ENCODE assay signal across 8 cellular contexts in genomic region chr22:40036591-40037225, GRCh38. TPM values are rescaled to one million over a fixed set of nuclear protein-coding genes. Genes with fewer than 3 reads are reported as not detected.
DNase-seq lines count a peak whose midpoint lies in the region; ATAC-seq, FAIRE-seq and TF ChIP-seq lines count a peak whose summit lies in the region.

No MANE protein-coding gene starts in this region.

- 48% methylated on average over 13 of the region's 13 CpGs; no CpG with 5 or more reads in 1 of the 2 experiments for WGBS in H1 (ENCODE audit: extremely low coverage in 1 of 2, insufficient coverage in 1 of 2, insufficient read length in 1 of 2, insufficient replicate concordance in 2 of 2, low coverage in 1 of 2, low lambda C conversion rate in 2 of 2, missing lambda C conversion rate in 1 of 2), 2 experiments

- H3K4ac ChIP-seq in H1 (replicated peaks; ENCODE audit: insufficient read length, low read depth, low read length) = no peak overlapping the region

- no peak overlapping the region for H3K18ac ChIP-seq in H1 (ENCODE audit: extremely low read depth, low read length)

- H3K27ac ChIP-seq in H1 (ENCODE audit: low read depth, low read length) = no peak overlapping the region

- no peaks in the 10 kb centered on the region for H3K9me3 ChIP-seq in H1 (ENCODE audit: insufficient read depth in 2 of 2, low read depth in 1 of 2, low read length in 1 of 2)

- H3K4me3 Mint-ChIP-seq in stimulated activated naive CD8-positive, alpha-beta T cell treated with anti-CD3 and anti-CD28 coated beads, Interleukin-15, amount 100 ng/mL, for 72 hours = no peak overlapping the region

- no peaks in the 10 kb centered on the region for H3K79me2 ChIP-seq in H1 (ENCODE audit: control insufficient read depth in 1 of 2, insufficient read depth in 2 of 2, low read length in 2 of 2)

- TF ChIP-seq EP300 in H1 (IDR thresholded peaks at IDR 0.05; ENCODE audit: borderline replicate concordance in 1 of 2, low read depth in 2 of 2, low read length in 2 of 2) = no peak

- no peak overlapping the region for H2BK120ac ChIP-seq in H1 (replicated peaks; ENCODE audit: low read depth, low read length)

- peak; percentile 98 for TF ChIP-seq RAD21 in H1 (IDR thresholded peaks at IDR 0.05 in 1 of 2, conservative IDR thresholded peaks at IDR 0.05 in 1 of 2; ENCODE audit: low read depth in 2 of 2, low read length in 2 of 2)

- no peaks in the 10 kb centered on the region for H3K9me3 Mint-ChIP-seq in stimulated activated naive CD8-positive, alpha-beta T cell treated with anti-CD3 and anti-CD28 coated beads, Interleukin-15, amount 100 ng/mL, for 72 hours

- H3K56ac ChIP-seq in H1 (replicated peaks; ENCODE audit: insufficient read length, low read depth, low read length) = no peak overlapping the region

- H2BK15ac ChIP-seq in H1 (ENCODE audit: low read length) = no peak overlapping the region

- H2BK12ac ChIP-seq in H1 (ENCODE audit: low read depth, low read length) = no peak overlapping the region

- H2BK5ac ChIP-seq in H1 (ENCODE audit: low read depth, low read length) = no peak overlapping the region

- peak; percentile 79 for ATAC-seq in stimulated activated naive CD8-positive, alpha-beta T cell treated with anti-CD3 and anti-CD28 coated beads, Interleukin-15, amount 100 ng/mL, for 72 hours
- no peak for ATAC-seq in HG02610 (IDR thresholded peaks at IDR 0.05; ENCODE audit: unreplicated experiment)

- H2AFZ ChIP-seq in H1 (ENCODE audit: low read length) = no peak overlapping the region

- H3K4me2 ChIP-seq in H1 (ENCODE audit: insufficient read depth in 1 of 2, low read depth in 2 of 2, low read length in 2 of 2) = no peak overlapping the region

- no peaks in the 10 kb centered on the region for H3K36me3 ChIP-seq in H1 (ENCODE audit: control insufficient read depth in 2 of 4, insufficient read depth in 4 of 4, low read length in 3 of 4)

- no peak overlapping the region for H2AK5ac ChIP-seq in H1 (ENCODE audit: low read depth, low read length)

- TF ChIP-seq CTCF in H1 (IDR thresholded peaks at IDR 0.05; ENCODE audit: control extremely low read depth in 1 of 3, insufficient read depth in 1 of 3, low read depth in 1 of 3, low read length in 3 of 3) = peak; percentile 92 to 98 (median 98)

- H3K4me3 ChIP-seq in H1 (ENCODE audit: extremely low read depth in 1 of 4, insufficient read depth in 2 of 4, low read depth in 3 of 4, low read length in 4 of 4) = no peak overlapping the region

- H3K4me1 ChIP-seq in H1 (replicated peaks in 1 of 4; ENCODE audit: control insufficient read depth in 3 of 4, insufficient read depth in 4 of 4, low read length in 3 of 4) = no peaks in the 10 kb centered on the region

- DNase-seq in AG20443 (ENCODE audit: low spot score) = peak; percentile 84
- peak; percentile 77 for DNase-seq in H54 (ENCODE audit: insufficient read length, low spot score)
- DNase-seq in NCI-H69 (lab: John Stamatoyannopoulos, UW) = peak; percentile 76
- peak; percentile 62 to 66 for DNase-seq in activated CD4-positive, alpha-beta T cell treated with anti-CD3 and anti-CD28 coated beads, Interleukin-2, amount 50 U/mL, for 48 hours
- DNase-seq in H1 (ENCODE audit: low read depth in 1 of 2, low spot score in 2 of 2) = peak; percentile 58 to 77
- peak; percentile 88 for DNase-seq in mesenteric fat pad (ENCODE audit: low spot score)
- DNase-seq in stimulated activated naive CD8-positive, alpha-beta T cell treated with anti-CD3 and anti-CD28 coated beads, Interleukin-15, amount 100 ng/mL, for 72 hours = peak; percentile 55 to 64

- no peak overlapping the region for H2BK20ac ChIP-seq in H1 (ENCODE audit: low read length)

- CTCF ChIA-PET in H1 (lab: Charles Lee; ENCODE audit: partially characterized antibody) = interaction anchor here (0.6 to 10.1 kb wide), 36 partner anchors 11 to 519 kb away, joined by 3 to 120 read pairs (median 4); no protein-coding TSS in a partner anchor

- TF ChIP-seq POLR2A in H54 (IDR thresholded peaks at IDR 0.05; ENCODE audit: low read depth, low read length) = no peak
- TF ChIP-seq POLR2A in H1 (IDR thresholded peaks at IDR 0.05; ENCODE audit: control extremely low read depth in 1 of 2, low read depth in 2 of 2, low read length in 2 of 2) = no peak

- no peak overlapping the region for H3K9ac ChIP-seq in H1 (replicated peaks in 1 of 4; ENCODE audit: extremely low read depth in 1 of 4, low read depth in 3 of 4, low read length in 3 of 4)

- H3K79me1 ChIP-seq in H1 (ENCODE audit: low read depth, low read length) = no peaks in the 10 kb centered on the region

- peaks cover 8% of the 10 kb centered on the region for H3K4me1 Mint-ChIP-seq in stimulated activated naive CD8-positive, alpha-beta T cell treated with anti-CD3 and anti-CD28 coated beads, Interleukin-15, amount 100 ng/mL, for 72 hours

- POLR2A ChIA-PET in H1 (lab: Charles Lee; ENCODE audit: partially characterized antibody) = interaction anchor here (1.5 kb wide), 1 partner anchor 507 kb away, joined by 4 read pairs; no protein-coding TSS in a partner anchor

- H4K20me1 ChIP-seq in H1 (replicated peaks in 1 of 2; ENCODE audit: control insufficient read depth in 1 of 2, insufficient read depth in 2 of 2, low read length in 2 of 2) = no peaks in the 10 kb centered on the region

- no peak overlapping the region for H3K23ac ChIP-seq in H1 (ENCODE audit: insufficient read length)

- FAIRE-seq in H54 (lab: Jason Lieb, UNC) = peak; percentile 60
- FAIRE-seq in H1 (lab: Jason Lieb, UNC) = peak; percentile 97

- no peak overlapping the region for H3K14ac ChIP-seq in H1 (ENCODE audit: insufficient read length)

- H4K91ac ChIP-seq in H1 (replicated peaks; ENCODE audit: insufficient read length, low read length) = no peak overlapping the region

- no peak overlapping the region for H4K5ac ChIP-seq in H1 (ENCODE audit: insufficient read length, low read depth, low read length)

- H3K27me3 ChIP-seq in H1 (replicated peaks in 1 of 4; ENCODE audit: control insufficient read depth in 3 of 4, extremely low read depth in 1 of 4, insufficient read depth in 3 of 4, low read length in 3 of 4) = peaks cover 0 to 6% (median 2%) of the 10 kb centered on the region in 4 experiments; a peak in 2 of 7 replicates

- no peak overlapping the region for H3K27ac Mint-ChIP-seq in stimulated activated naive CD8-positive, alpha-beta T cell treated with anti-CD3 and anti-CD28 coated beads, Interleukin-15, amount 100 ng/mL, for 72 hours

- no peaks in the 10 kb centered on the region for H3K23me2 ChIP-seq in H1 (ENCODE audit: low read depth, low read length)

- H4K8ac ChIP-seq in H1 (ENCODE audit: extremely low read depth, insufficient read depth, low read length) = no peak overlapping the region

- H3K27me3 Mint-ChIP-seq in stimulated activated naive CD8-positive, alpha-beta T cell treated with anti-CD3 and anti-CD28 coated beads, Interleukin-15, amount 100 ng/mL, for 72 hours = peaks cover 8% of the 10 kb centered on the region

TF ChIP-seq in H1, 55 proteins besides CTCF, POLR2A, EP300 and RAD21 (continues in another document):
- TF ChIP-seq TAF1 (IDR thresholded peaks at IDR 0.05; ENCODE audit: low read depth, low read length) (no peak), GTF2F1 (IDR thresholded peaks at IDR 0.05; ENCODE audit: borderline replicate concordance, low read depth, low read length) (no peak), ATF3 (IDR thresholded peaks at IDR 0.05; ENCODE audit: insufficient read depth, low read depth, low read length) (no peak), USF2 (IDR thresholded peaks at IDR 0.05; ENCODE audit: low read length) (no peak), CREB1 (IDR thresholded peaks at IDR 0.05) (0 out of 2 replicates have a peak, but pooled peaks have one; percentile 31), TAF7 (optimal IDR thresholded peaks at IDR 0.05; ENCODE audit: borderline replicate concordance, low read depth, low read length) (no peak), POLR2AphosphoS5 (IDR thresholded peaks at IDR 0.05; ENCODE audit: low read depth, low read length) (no peak; the same call in 1 of the 2 replicates), MAX (IDR thresholded peaks at IDR 0.05) (peak; percentile 86), EGR1 (IDR thresholded peaks at IDR 0.05; ENCODE audit: borderline replicate concordance, low read depth, low read length) (0 out of 2 replicates have a peak, but pooled peaks have one; percentile 42), SP4 (IDR thresholded peaks at IDR 0.05; ENCODE audit: low read length) (no peak), KDM4A (IDR thresholded peaks at IDR 0.05; ENCODE audit: low read depth, low read length, severe bottlenecking) (no peak), GABPA (IDR thresholded peaks at IDR 0.05; ENCODE audit: borderline replicate concordance, insufficient read depth, low read length) (peak; percentile 54; the same call in 1 of the 2 replicates), MAFK (IDR thresholded peaks at IDR 0.05; ENCODE audit: low read depth, low read length) (no peak), HDAC6 (IDR thresholded peaks at IDR 0.05; ENCODE audit: low read depth, low read length) (no peak), TCF12 (IDR thresholded peaks at IDR 0.05; ENCODE audit: low read depth, low read length) (0 out of 2 replicates have a peak, but pooled peaks have one; percentile 55), SP1 (IDR thresholded peaks at IDR 0.05; ENCODE audit: low read depth, low read length) (no peak)

RNA-seq across cellular contexts. Expression of gene FAM83F, which starts 42.0 kb away (rescaled TPM):
- 18.9 and 20.9 TPM in 2 replicates for total RNA-seq in H1 (2021; fragmentation: NEBNext Ultra II Directional; extraction: Animal tissue kit (Norgen Biotek cat#: 25700))
- polyA plus RNA-seq in H1 (2011; rRNA removed) = 8.6 and 10.8 TPM in 2 replicates
- 9.9 TPM for polyA plus RNA-seq in H1 (2011; cell fraction: cytosol; rRNA removed)
- 13.0 TPM for polyA plus RNA-seq in H1 (2011; cell fraction: nucleus; rRNA removed)
- polyA plus RNA-seq in H1 (2012, experiment 1 of 2) = 7.5 to 9.3 TPM (median 8.6 TPM) in 4 replicates
- polyA plus RNA-seq in H1 (2012, experiment 2 of 2) = 6.2 TPM
- polyA plus RNA-seq in H1 (2013, experiment 1 of 2) = 5.4 TPM
- polyA plus RNA-seq in H1 (2013, experiment 2 of 2) = 5.4 TPM
- polyA minus RNA-seq in H1 (2011; rRNA and poly(A)+ RNA removed) = 21.7 and 25.4 TPM in 2 replicates
- 9.5 TPM for polyA minus RNA-seq in H1 (2011; cell fraction: cytosol; rRNA and poly(A)+ RNA removed)
- polyA minus RNA-seq in H1 (2011; cell fraction: nucleus; rRNA and poly(A)+ RNA removed) = 10.1 TPM
- 0.87 TPM for total RNA-seq in mesenteric fat pad

Comparison
In these comparisons a context has a peak if more than half of its experiments do, and no peak if none do; other contexts are left out.
1. RNA of gene FAM83F, which starts 42.0 kb away (total RNA-seq): 18.9 to 20.9 TPM in H1; 0.87 TPM in mesenteric fat pad (single experiment); every median in the first group is over 10 times any median in the second.
2. Peak in every context shown above with its lines, with median percentiles within 50 percentile points of each other: DNase-seq.